ENCODE assay signal across 8 cellular contexts in the genomic region with DNA sequence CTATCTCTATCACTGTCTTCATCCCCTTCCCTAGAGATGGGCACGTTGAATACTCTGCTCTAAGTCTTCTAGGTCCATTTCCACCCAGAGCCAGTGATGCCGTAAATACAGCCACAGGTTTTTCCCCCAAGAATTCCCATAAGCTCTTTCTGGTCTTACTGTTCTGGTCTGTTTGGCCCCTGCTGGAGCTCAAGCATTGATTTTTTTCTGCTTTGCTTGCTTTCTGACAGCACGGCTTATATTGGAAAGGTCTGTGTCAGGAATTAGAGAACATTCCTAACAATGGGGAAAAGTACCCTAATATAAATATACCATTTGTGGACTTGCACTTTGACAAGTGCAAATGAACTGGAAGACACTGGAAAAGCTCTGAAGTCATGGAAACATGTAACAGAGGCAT.
"Had no signal": no experiment of that assay in that cellular context is flagged by ENCODE, and none has a peak within 500 bp of the region (broad histone marks: within the 10 kb centered on the region; RNA-seq: fewer than 3 reads in every experiment).

No MANE protein-coding gene starts in this region.

- DNase-seq: GDM1, GF-D8 had no signal

- FAIRE-seq: G401.6, GM12878, GM12891, GM12892, GM18507, GM19239 had no signal

- H3K4me3 ChIP-seq: GM12878 had no signal

- ATAC-seq: GM12878 had no signal
